ENCODE assay signal across 13 cellular contexts in the genomic region with DNA sequence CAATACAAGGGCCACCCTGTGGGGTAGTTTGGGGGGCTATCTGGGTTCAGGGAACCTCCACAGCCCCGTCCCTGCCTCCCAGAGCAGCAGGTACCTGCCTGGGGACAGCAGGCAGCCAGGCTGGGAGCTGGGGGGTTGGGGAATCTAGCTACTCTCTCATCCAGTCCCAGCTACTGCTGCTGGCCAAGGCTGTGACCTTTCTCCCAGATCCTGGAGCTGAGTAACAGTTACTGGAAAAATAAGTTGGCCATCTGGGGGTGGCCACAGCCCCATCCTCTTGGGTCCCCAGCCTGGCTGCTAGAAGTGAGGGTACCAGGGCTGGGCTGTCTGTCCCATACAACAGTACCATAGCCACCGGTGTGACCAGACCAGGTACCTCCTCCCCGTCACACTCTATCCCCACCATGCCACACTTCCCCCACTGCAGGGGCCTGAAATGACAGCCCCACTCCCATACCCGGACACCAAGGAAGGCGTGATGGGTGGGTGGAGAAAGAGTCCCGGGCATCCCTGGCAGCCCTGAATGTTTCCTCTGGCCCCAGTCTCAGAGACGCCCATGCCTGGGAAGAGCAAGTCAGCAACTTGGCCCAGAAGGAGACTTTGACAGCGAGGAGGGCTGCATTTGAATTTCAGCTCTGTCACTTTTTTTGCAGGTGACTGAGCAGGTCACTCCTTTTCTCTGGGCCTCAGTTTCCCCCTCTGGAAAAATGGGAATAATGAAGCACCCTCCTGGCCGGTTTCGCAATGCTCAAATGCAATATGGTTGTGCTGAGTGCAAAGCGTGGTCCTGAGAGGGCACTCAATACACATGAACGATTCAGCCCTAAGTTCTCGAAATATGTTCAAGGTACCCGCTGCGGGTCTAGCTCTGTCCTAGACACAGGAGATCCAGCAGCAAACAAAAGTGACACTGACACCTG. TPM values are rescaled to one million over a fixed set of nuclear protein-coding genes. Genes with fewer than 3 reads are reported as not detected.
A peak's percentile ranks its signal among the peaks of the same experiment; 100 is the strongest.
DNase-seq lines count a peak whose midpoint lies in the region; ATAC-seq and TF ChIP-seq lines count a peak whose summit lies in the region.
"Had no signal": no experiment of that assay in that cellular context is flagged by ENCODE, and none has a peak within 500 bp of the region (broad histone marks: within the 10 kb centered on the region; RNA-seq: fewer than 3 reads in every experiment).

No MANE protein-coding gene starts in this region.

- no peak overlapping the region for H3K4me3 Mint-ChIP-seq in osteocyte (ENCODE audit: unreplicated experiment)
- H3K4me3 Mint-ChIP-seq: activated CD8-positive, alpha-beta T cell treated with anti-CD3 and anti-CD28 coated beads, Interleukin-2, amount 10 ng/mL, durations not matched to agents 7 days and 5 days; stimulated activated naive B cell treated with anti-CD40 and anti-IgM and Interleukin-4, amounts not matched to agents 10 μg/mL and 1 μg/mL and 100 μg/mL, for 72 hours had no signal

- peak; percentile 67 for ATAC-seq in Right ventricle myocardium inferior
- no peak for ATAC-seq in HG03139 (IDR thresholded peaks at IDR 0.05; ENCODE audit: unreplicated experiment)
- no peak for ATAC-seq in activated naive CD4-positive, alpha-beta T cell treated with anti-CD3 and anti-CD28 coated beads, Interleukin-2, amount 50 U/mL, for 72 hours
- ATAC-seq: activated CD8-positive, alpha-beta T cell treated with anti-CD3 and anti-CD28 coated beads, Interleukin-2, amount 10 ng/mL, durations not matched to agents 7 days and 5 days; stimulated activated naive B cell treated with anti-CD40 and anti-IgM and Interleukin-4, amounts not matched to agents 10 μg/mL and 1 μg/mL and 100 μg/mL, for 72 hours had no signal

- intact Hi-C loops in Right ventricle myocardium inferior (cut with DNase I) (loop anchor here (2.0 kb wide), 3 partner anchors 25 to 93 kb away; no protein-coding TSS in a partner anchor), cardiac septum (cut with DNase I) (loop anchor here (1.0 kb wide), 1 partner anchor 69 kb away; no protein-coding TSS in a partner anchor)

- TF ChIP-seq CTCF in foreskin fibroblast (IDR thresholded peaks at IDR 0.05; ENCODE audit: low read depth, low read length) (no peak), osteocyte (IDR thresholded peaks at IDR 0.05) (no peak)

- H3K27me3 Mint-ChIP-seq in osteocyte (ENCODE audit: unreplicated experiment) = peaks cover 5% of the 10 kb centered on the region

- peak overlapping the region; percentile 85 for H3K27ac Mint-ChIP-seq in osteocyte (ENCODE audit: unreplicated experiment)
- no peak overlapping the region for H3K27ac Mint-ChIP-seq in activated naive CD4-positive, alpha-beta T cell treated with anti-CD3 and anti-CD28 coated beads, Interleukin-2, amount 50 U/mL, for 72 hours
- H3K27ac Mint-ChIP-seq: activated CD8-positive, alpha-beta T cell treated with anti-CD3 and anti-CD28 coated beads, Interleukin-2, amount 10 ng/mL, durations not matched to agents 7 days and 5 days had no signal

- H3K4me3 ChIP-seq in foreskin fibroblast (ENCODE audit: low read depth in 1 of 2, low read length in 2 of 2) = no peak overlapping the region
- H3K4me3 ChIP-seq: SJCRH30 had no signal

- no peaks in the 10 kb centered on the region for H3K9me3 Mint-ChIP-seq in osteocyte (ENCODE audit: unreplicated experiment)
- H3K9me3 Mint-ChIP-seq in activated naive CD4-positive, alpha-beta T cell treated with anti-CD3 and anti-CD28 coated beads, Interleukin-2, amount 50 U/mL, for 72 hours = no peaks in the 10 kb centered on the region
- H3K9me3 Mint-ChIP-seq: stimulated activated naive B cell treated with anti-CD40 and anti-IgM and Interleukin-4, amounts not matched to agents 10 μg/mL and 1 μg/mL and 100 μg/mL, for 72 hours had no signal

- H3K4me1 Mint-ChIP-seq in osteocyte (ENCODE audit: unreplicated experiment) = peaks cover 34% of the 10 kb centered on the region

- DNase-seq in Right ventricle myocardium inferior (ENCODE audit: missing footprints) (peak; percentile 83), cardiac septum (ENCODE audit: low spot score) (no peak), foreskin fibroblast (peak; percentile 75 to 85), osteocyte (ENCODE audit: extremely low spot score, unreplicated experiment) (no peak), AML-193 (lab: John Stamatoyannopoulos, UW) (no peak), GOT3 (lab: John Stamatoyannopoulos, UW) (no peak)
- no peak for DNase-seq in activated naive CD4-positive, alpha-beta T cell treated with anti-CD3 and anti-CD28 coated beads, Interleukin-2, amount 50 U/mL, for 72 hours (ENCODE audit: low spot score in 2 of 2)
- DNase-seq: activated CD8-positive, alpha-beta T cell treated with anti-CD3 and anti-CD28 coated beads, Interleukin-2, amount 10 ng/mL, durations not matched to agents 7 days and 5 days; brain microvascular endothelial cell; NCI-H146; SJCRH30; stimulated activated naive B cell treated with anti-CD40 and anti-IgM and Interleukin-4, amounts not matched to agents 10 μg/mL and 1 μg/mL and 100 μg/mL, for 72 hours had no signal

- H3K36me3 Mint-ChIP-seq in osteocyte (ENCODE audit: unreplicated experiment) = no peaks in the 10 kb centered on the region
- H3K36me3 Mint-ChIP-seq in activated naive CD4-positive, alpha-beta T cell treated with anti-CD3 and anti-CD28 coated beads, Interleukin-2, amount 50 U/mL, for 72 hours = no peaks in the 10 kb centered on the region
- H3K36me3 Mint-ChIP-seq: stimulated activated naive B cell treated with anti-CD40 and anti-IgM and Interleukin-4, amounts not matched to agents 10 μg/mL and 1 μg/mL and 100 μg/mL, for 72 hours had no signal

RNA-seq across cellular contexts. Expression of gene NFIC, which starts 30.7 kb away (rescaled TPM):
- 164 TPM for total RNA-seq in Right ventricle myocardium inferior
- total RNA-seq in cardiac septum = 178 TPM
- total RNA-seq in osteocyte = 61.4 and 63.8 TPM in 2 replicates
- total RNA-seq in activated naive CD4-positive, alpha-beta T cell treated with anti-CD3 and anti-CD28 coated beads, Interleukin-2, amount 50 U/mL, for 72 hours = 10 to 100 TPM; 10.4 to 23.1 TPM

Comparison
In these comparisons a context has a peak if more than half of its experiments do, and no peak if none do; other contexts are left out.
1. DNase-seq: peak in Right ventricle myocardium inferior (single experiment) and foreskin fibroblast (2 of 2); none in cardiac septum (single experiment), osteocyte (single experiment), AML-193 (0 of 2), activated naive CD4-positive, alpha-beta T cell treated with anti-CD3 and anti-CD28 coated beads, Interleukin-2, amount 50 U/mL, for 72 hours (0 of 2) and GOT3 (single experiment).